Comparison of ENCODE assay signal across 9 cellular contexts in the genomic region with DNA sequence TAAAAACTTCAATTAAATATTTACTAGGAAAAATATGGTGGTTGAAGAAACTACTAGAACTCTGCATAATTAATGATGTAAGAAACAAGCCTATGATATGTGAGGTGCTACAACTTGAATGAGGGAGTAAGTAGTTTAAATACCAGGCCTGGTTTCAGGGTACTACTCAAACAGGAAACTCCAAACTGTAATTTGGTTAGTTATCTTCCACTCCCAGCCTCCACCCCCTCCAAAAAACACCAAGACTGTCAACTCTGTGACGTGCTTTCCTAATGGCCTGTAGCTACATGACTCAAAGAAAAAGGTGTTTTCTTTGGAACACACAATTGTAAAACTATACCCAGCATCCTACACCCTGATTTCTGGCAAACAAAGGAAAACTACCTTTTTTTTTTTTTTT. TPM values are rescaled to one million over a fixed set of nuclear protein-coding genes. Genes with fewer than 3 reads are reported as not detected.
DNase-seq lines count a peak whose midpoint lies in the region; ATAC-seq, FAIRE-seq and TF ChIP-seq lines count a peak whose summit lies in the region.
"Had no signal": no experiment of that assay in that cellular context is flagged by ENCODE, and none has a peak within 500 bp of the region (broad histone marks: within the 10 kb centered on the region; RNA-seq: fewer than 3 reads in every experiment).

No MANE protein-coding gene starts in this region.

- no peaks in the 10 kb centered on the region for H3K27me3 ChIP-seq in Loucy (ENCODE audit: insufficient read depth, low read length, poor library complexity, severe bottlenecking)
- H3K27me3 ChIP-seq: heart right ventricle had no signal

- no peak overlapping the region for H2AFZ ChIP-seq in Loucy (ENCODE audit: low read length)

- no peaks in the 10 kb centered on the region; the same call in 1 of the 2 replicates for H3F3A ChIP-seq in Loucy (ENCODE audit: low read depth)

- H4K20me1 ChIP-seq in Loucy (ENCODE audit: insufficient read depth, low read length, poor library complexity, severe bottlenecking) = no peaks in the 10 kb centered on the region

- FAIRE-seq in GM12892 (lab: Jason Lieb, UNC) = peak; percentile 87

- DNase-seq in GM12892 (ENCODE audit: insufficient read length) (peak; percentile 36), progenitor cell of endocrine pancreas (ENCODE audit: low spot score, unreplicated experiment) (no peak), SHP77 treated with DMSO at 0.1 percent for 48 hours (lab: John Stamatoyannopoulos, UW) (no peak), ACHN (no peak), cerebellum (ENCODE audit: low spot score) (no peak)
- DNase-seq in activated naive CD8-positive, alpha-beta T cell treated with anti-CD3 and anti-CD28 coated beads, Interleukin-2, amount 10 ng/mL, durations not matched to agents 7 days and 5 days = no peak
- no peak for DNase-seq in activated CD4-positive, CD25-positive, alpha-beta regulatory T cell treated with anti-CD3 and anti-CD28 coated beads, Interleukin-2, amount 50 U/mL, for 72 hours

- POLR2A ChIA-PET in activated naive CD8-positive, alpha-beta T cell treated with anti-CD3 and anti-CD28 coated beads, Interleukin-2, amount 10 ng/mL, durations not matched to agents 7 days and 5 days (lab: Charles Lee) = interaction anchor here (0.7 to 1.0 kb wide), 2 partner anchors 60 to 198 kb away, joined by 3 read pairs; no protein-coding TSS in a partner anchor

- TF ChIP-seq POLR2A in GM12892 (IDR thresholded peaks at IDR 0.05; ENCODE audit: low read depth, low read length) = no peak

- H3K4me3 Mint-ChIP-seq in activated naive CD8-positive, alpha-beta T cell treated with anti-CD3 and anti-CD28 coated beads, Interleukin-2, amount 10 ng/mL, durations not matched to agents 7 days and 5 days = peak overlapping the region; percentile 48
- no peak overlapping the region for H3K4me3 Mint-ChIP-seq in progenitor cell of endocrine pancreas (ENCODE audit: low read depth)

- peak overlapping the region; percentile 61 for H3K4me3 ChIP-seq in Loucy (ENCODE audit: low read length, poor library complexity, severe bottlenecking)
- H3K4me3 ChIP-seq: heart right ventricle had no signal

- ATAC-seq in activated naive CD8-positive, alpha-beta T cell treated with anti-CD3 and anti-CD28 coated beads, Interleukin-2, amount 10 ng/mL, durations not matched to agents 7 days and 5 days (ENCODE audit: low read depth) = peak; percentile 92

- H3K4me2 ChIP-seq in Loucy (ENCODE audit: low read depth, low read length, poor library complexity, severe bottlenecking) = peak overlapping the region; percentile 77

- H3K9ac ChIP-seq in Loucy (ENCODE audit: low read depth, low read length, poor library complexity, severe bottlenecking) = peak overlapping the region; percentile 63

- peaks cover 49% of the 10 kb centered on the region for H3K79me2 ChIP-seq in Loucy (ENCODE audit: insufficient read depth, low read length)

- in situ Hi-C loops in ACHN (cut with HindIII; ENCODE audit: low pct_ligation_motif_present, low pct_unique_long_range_greater_than_20kb, low sequenced_read_pairs) = no loop called here

- peak overlapping the region; percentile 82 for H3K27ac Mint-ChIP-seq in activated naive CD8-positive, alpha-beta T cell treated with anti-CD3 and anti-CD28 coated beads, Interleukin-2, amount 10 ng/mL, durations not matched to agents 7 days and 5 days
- peak overlapping the region; percentile 74 for H3K27ac Mint-ChIP-seq in progenitor cell of endocrine pancreas

- no peaks in the 10 kb centered on the region for H3K9me3 ChIP-seq in Loucy (ENCODE audit: insufficient read depth, low read depth, low read length)
- H3K9me3 ChIP-seq: heart right ventricle had no signal

- H3K9me3 Mint-ChIP-seq in activated naive CD8-positive, alpha-beta T cell treated with anti-CD3 and anti-CD28 coated beads, Interleukin-2, amount 10 ng/mL, durations not matched to agents 7 days and 5 days = no peaks in the 10 kb centered on the region
- no peaks in the 10 kb centered on the region for H3K9me3 Mint-ChIP-seq in progenitor cell of endocrine pancreas (ENCODE audit: low read depth)

- H3K36me3 ChIP-seq in Loucy (ENCODE audit: insufficient read depth, low read length) = no peaks in the 10 kb centered on the region; the same call in 1 of the 2 replicates

- H3K27me3 Mint-ChIP-seq in activated naive CD8-positive, alpha-beta T cell treated with anti-CD3 and anti-CD28 coated beads, Interleukin-2, amount 10 ng/mL, durations not matched to agents 7 days and 5 days = no peaks in the 10 kb centered on the region
- H3K27me3 Mint-ChIP-seq in progenitor cell of endocrine pancreas = no peaks in the 10 kb centered on the region

- H3K9me2 ChIP-seq in Loucy (replicated peaks; ENCODE audit: low read depth, low read length) = no peaks in the 10 kb centered on the region

- H3K36me3 Mint-ChIP-seq in activated naive CD8-positive, alpha-beta T cell treated with anti-CD3 and anti-CD28 coated beads, Interleukin-2, amount 10 ng/mL, durations not matched to agents 7 days and 5 days = peaks cover 9% of the 10 kb centered on the region
- peaks cover 6% of the 10 kb centered on the region for H3K36me3 Mint-ChIP-seq in progenitor cell of endocrine pancreas (ENCODE audit: insufficient read depth)

- H3K4me1 ChIP-seq in Loucy (ENCODE audit: insufficient read depth, low read length, poor library complexity, severe bottlenecking) = peaks cover 37% of the 10 kb centered on the region

- TF ChIP-seq CTCF in Loucy (conservative IDR thresholded peaks at IDR 0.05; ENCODE audit: low read length) = no peak
- TF ChIP-seq CTCF in progenitor cell of endocrine pancreas (IDR thresholded peaks at IDR 0.05; ENCODE audit: unreplicated experiment) = no peak

- H3K4me1 Mint-ChIP-seq in activated naive CD8-positive, alpha-beta T cell treated with anti-CD3 and anti-CD28 coated beads, Interleukin-2, amount 10 ng/mL, durations not matched to agents 7 days and 5 days = peaks cover 19% of the 10 kb centered on the region
- peaks cover 8% of the 10 kb centered on the region for H3K4me1 Mint-ChIP-seq in progenitor cell of endocrine pancreas (ENCODE audit: low read depth)

RNA-seq across cellular contexts. Expression of gene RCC1, which starts 55.9 kb away (rescaled TPM):
- polyA plus RNA-seq in GM12892 (2012; ENCODE audit: missing spikeins) = 42.7 TPM
- total RNA-seq in activated naive CD8-positive, alpha-beta T cell treated with anti-CD3 and anti-CD28 coated beads, Interleukin-2, amount 10 ng/mL, durations not matched to agents 7 days and 5 days = 10 to 100 TPM; 46.2 to 51.7 TPM
- total RNA-seq in progenitor cell of endocrine pancreas = 58.4 TPM in 2 replicates
- 11.1 TPM for total RNA-seq in cerebellum
